Comparison of ENCODE assay signal across 13 cellular contexts in the genomic region with DNA sequence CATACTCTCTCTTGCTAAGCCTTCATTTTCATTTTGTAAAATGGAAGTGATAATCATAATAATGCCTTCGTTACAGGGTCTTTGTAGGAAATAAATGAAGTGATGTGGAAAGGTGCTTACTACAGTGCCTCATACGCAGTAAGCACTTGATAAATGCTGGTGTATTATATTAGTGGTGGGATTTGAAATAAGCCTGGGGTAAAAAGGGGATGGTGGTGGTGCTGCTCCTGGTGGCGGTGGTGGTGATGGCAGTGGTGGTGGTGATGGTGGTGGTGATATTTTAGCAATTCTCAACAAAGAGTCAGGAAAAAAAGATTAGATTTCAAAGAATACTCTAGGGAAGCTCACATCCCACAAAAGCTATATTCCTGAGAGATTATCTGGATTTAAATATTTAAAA.
"Had no signal": no experiment of that assay in that cellular context is flagged by ENCODE, and none has a peak within 500 bp of the region (broad histone marks: within the 10 kb centered on the region; RNA-seq: fewer than 3 reads in every experiment).

No MANE protein-coding gene starts in this region.

- H3K9me3 ChIP-seq: pancreas, uterus had no signal

- H3K27ac ChIP-seq: gastroesophageal sphincter, pancreas, skin epidermis, stomach, uterus had no signal

- H3K4me3 Mint-ChIP-seq: activated naive CD4-positive, alpha-beta T cell treated with anti-CD3 and anti-CD28 coated beads, Interleukin-2, amount 50 U/mL, for 24 hours; activated T-cell treated with anti-CD3 and anti-CD28 coated beads, Interleukin-2, amount 50 U/mL, for 24 hours; neural crest cell; T-helper 1 cell treated with Interleukin-12 subunit alpha and Interleukin-12 subunit beta and Interleukin-4 antibody, amounts not matched to agents 30 μg/mL and 1 μg/mL, for 36 hours had no signal

- DNase-seq: activated effector memory CD4-positive, alpha-beta T cell treated with Interleukin-2 at 50 U/mL for 16 hours; activated T-cell treated with anti-CD3 and anti-CD28 coated beads, Interleukin-2, amount 50 U/mL, for 24 hours; kidney; mesendoderm; pancreas; stimulated activated CD4-positive, alpha-beta T cell treated with anti-CD3 and anti-CD28 coated beads, Interleukin-4, amount 100 ng/mL, for 4 hours; stomach; uterus had no signal

- FAIRE-seq: kidney, pancreas had no signal

- H3K4me3 ChIP-seq: gastroesophageal sphincter, pancreas, skin epidermis, stomach, uterus had no signal

- H3K4me1 Mint-ChIP-seq: activated naive CD4-positive, alpha-beta T cell treated with anti-CD3 and anti-CD28 coated beads, Interleukin-2, amount 50 U/mL, for 24 hours had no signal

- H3K36me3 ChIP-seq: gastroesophageal sphincter, pancreas, stomach, uterus had no signal

- H3K4me1 ChIP-seq: gastroesophageal sphincter, pancreas, uterus had no signal

- H3K27me3 ChIP-seq: gastroesophageal sphincter, pancreas, stomach, uterus had no signal

- H3K27ac Mint-ChIP-seq: activated naive CD4-positive, alpha-beta T cell treated with anti-CD3 and anti-CD28 coated beads, Interleukin-2, amount 50 U/mL, for 24 hours; activated T-cell treated with anti-CD3 and anti-CD28 coated beads, Interleukin-2, amount 50 U/mL, for 24 hours; T-helper 1 cell treated with Interleukin-12 subunit alpha and Interleukin-12 subunit beta and Interleukin-4 antibody, amounts not matched to agents 30 μg/mL and 1 μg/mL, for 36 hours had no signal

- H3K27me3 Mint-ChIP-seq: activated T-cell treated with anti-CD3 and anti-CD28 coated beads, Interleukin-2, amount 50 U/mL, for 24 hours had no signal
